ENCODE assay signal across 19 cellular contexts in genomic region chr9:134377143-134377484, GRCh38. TPM values are rescaled to one million over a fixed set of nuclear protein-coding genes. Genes with fewer than 3 reads are reported as not detected.
DNase-seq lines count a peak whose midpoint lies in the region; ATAC-seq and TF ChIP-seq lines count a peak whose summit lies in the region.
"Had no signal": no experiment of that assay in that cellular context is flagged by ENCODE, and none has a peak within 500 bp of the region (broad histone marks: within the 10 kb centered on the region; RNA-seq: fewer than 3 reads in every experiment).

No MANE protein-coding gene starts in this region.

- H3K9me3 Mint-ChIP-seq in type B pancreatic cell: no peaks in the 10 kb centered on the region
- H3K9me3 Mint-ChIP-seq: activated naive CD8-positive, alpha-beta T cell treated with anti-CD3 and anti-CD28 coated beads, Interleukin-2, amount 10 ng/mL, durations not matched to agents 7 days and 5 days; brain had no signal

- H3K9me2 ChIP-seq in PC-3 (replicated peaks; ENCODE audit: low read length): no peaks in the 10 kb centered on the region

- H3K36me3 Mint-ChIP-seq in type B pancreatic cell: no peaks in the 10 kb centered on the region
- H3K36me3 Mint-ChIP-seq: activated CD8-positive, alpha-beta memory T cell treated with anti-CD3 and anti-CD28 coated beads, Interleukin-2, amount 10 ng/mL, durations not matched to agents 7 days and 5 days; activated naive CD8-positive, alpha-beta T cell treated with anti-CD3 and anti-CD28 coated beads, Interleukin-2, amount 10 ng/mL, durations not matched to agents 7 days and 5 days; brain had no signal

- peak overlapping the region; percentile 95 for H3K27ac ChIP-seq in RWPE2 (ENCODE audit: poor library complexity, severe bottlenecking)
- peak overlapping the region; percentile 89 to 97 (median 94) for H3K27ac ChIP-seq in esophagus muscularis mucosa (replicated peaks in 1 of 4)
- peak overlapping the region; percentile 92 for H3K27ac ChIP-seq in psoas muscle
- H3K27ac ChIP-seq in PC-3 (ENCODE audit: low read length): no peak overlapping the region
- H3K27ac ChIP-seq: GM23248 had no signal

- H3K4me1 Mint-ChIP-seq in type B pancreatic cell (ENCODE audit: unreplicated experiment): peaks cover 27% of the 10 kb centered on the region

- no peak overlapping the region for H3K4me3 Mint-ChIP-seq in type B pancreatic cell
- H3K4me3 Mint-ChIP-seq: activated CD4-positive, alpha-beta T cell treated with anti-CD3 and anti-CD28 coated beads for 36 hours; activated CD8-positive, alpha-beta memory T cell treated with anti-CD3 and anti-CD28 coated beads, Interleukin-2, amount 10 ng/mL, durations not matched to agents 7 days and 5 days; activated naive CD8-positive, alpha-beta T cell treated with anti-CD3 and anti-CD28 coated beads, Interleukin-2, amount 10 ng/mL, durations not matched to agents 7 days and 5 days had no signal

- peaks cover 74% of the 10 kb centered on the region for H3K4me1 ChIP-seq in RWPE2 (ENCODE audit: insufficient read depth, poor library complexity, severe bottlenecking)
- peaks cover 98 to 100% (median 100%) of the 10 kb centered on the region in 4 donors for H3K4me1 ChIP-seq in esophagus muscularis mucosa
- H3K4me1 ChIP-seq in psoas muscle: peaks cover 100% of the 10 kb centered on the region
- H3K4me1 ChIP-seq in PC-3 (ENCODE audit: insufficient read depth, low read length): peaks cover 41% of the 10 kb centered on the region

- H3K4me3 ChIP-seq in RWPE2 (ENCODE audit: severe bottlenecking) (no peak overlapping the region), esophagus muscularis mucosa (peak overlapping the region in 1 of 4 donors; percentile 28), psoas muscle (peak overlapping the region; percentile 55), PC-3 (ENCODE audit: low read length) (no peak overlapping the region)
- H3K4me3 ChIP-seq: GM23248, left lung had no signal

- H3K27ac Mint-ChIP-seq in type B pancreatic cell: peak overlapping the region; percentile 29
- H3K27ac Mint-ChIP-seq: activated CD4-positive, alpha-beta T cell treated with anti-CD3 and anti-CD28 coated beads for 36 hours; activated CD8-positive, alpha-beta memory T cell treated with anti-CD3 and anti-CD28 coated beads, Interleukin-2, amount 10 ng/mL, durations not matched to agents 7 days and 5 days; activated naive CD8-positive, alpha-beta T cell treated with anti-CD3 and anti-CD28 coated beads, Interleukin-2, amount 10 ng/mL, durations not matched to agents 7 days and 5 days had no signal

- TF ChIP-seq CTCF in RWPE2 (IDR thresholded peaks at IDR 0.05; ENCODE audit: poor library complexity, severe bottlenecking): no peak
- no peak for TF ChIP-seq CTCF in esophagus muscularis mucosa (IDR thresholded peaks at IDR 0.05)
- TF ChIP-seq CTCF in psoas muscle (IDR thresholded peaks at IDR 0.05): no peak
- no peak for TF ChIP-seq CTCF in type B pancreatic cell (conservative IDR thresholded peaks at IDR 0.05)
- no peak for TF ChIP-seq CTCF in PC-3 (conservative IDR thresholded peaks at IDR 0.05; ENCODE audit: low read depth, low read length)

- POLR2A ChIA-PET in PC-3 (lab: Charles Lee; ENCODE audit: unreplicated experiment): no interaction called here

- 83% methylated on average over 1 of the region's 8 CpGs for WGBS in esophagus muscularis mucosa
- WGBS in psoas muscle, 3 donors: 39 to 64% (median 45%) methylated on average over 8 of the region's 8 CpGs

- no peak for TF ChIP-seq POLR2A in esophagus muscularis mucosa (IDR thresholded peaks at IDR 0.05; ENCODE audit: low read depth)

- BruUV-seq in PC-3 (replicated peaks; lab: Mats Ljungman, UMichigan): no TSS peak

- H3K27me3 ChIP-seq in RWPE2 (ENCODE audit: insufficient read depth, poor library complexity, severe bottlenecking) (no peaks in the 10 kb centered on the region), esophagus muscularis mucosa (no peaks in the 10 kb centered on the region), psoas muscle (ENCODE audit: insufficient read depth in 3 of 3, low read length in 2 of 3) (no peaks in the 10 kb centered on the region), PC-3 (ENCODE audit: low read length) (no peaks in the 10 kb centered on the region)
- H3K27me3 ChIP-seq: left lung had no signal

- H3K9ac ChIP-seq in PC-3 (ENCODE audit: low read length): no peak overlapping the region
- H3K9ac ChIP-seq: GM23248 had no signal

- TF ChIP-seq EP300 in esophagus muscularis mucosa (IDR thresholded peaks at IDR 0.05): no peak

- no peak overlapping the region for H3K4me2 ChIP-seq in PC-3 (ENCODE audit: low read length)

- H3F3A ChIP-seq in PC-3 (ENCODE audit: low read length, unreplicated experiment): no peaks in the 10 kb centered on the region

- H3K27me3 Mint-ChIP-seq in type B pancreatic cell: no peaks in the 10 kb centered on the region
- H3K27me3 Mint-ChIP-seq: activated CD4-positive, alpha-beta T cell treated with anti-CD3 and anti-CD28 coated beads for 36 hours; brain had no signal

- CTCF ChIA-PET in PC-3 (lab: Charles Lee): interaction anchor here (0.6 kb wide), 1 partner anchor 11 kb away, joined by 6 read pairs; no protein-coding TSS in a partner anchor

- DNase-seq in RWPE2 (ENCODE audit: low spot score): no peak
- no peak for DNase-seq in esophagus muscularis mucosa (ENCODE audit: extremely low spot score)
- no peak for DNase-seq in psoas muscle
- DNase-seq in type B pancreatic cell (ENCODE audit: extremely low spot score, unreplicated experiment): no peak
- DNase-seq in PC-3: no peak
- DNase-seq in NCI-H524 treated with DMSO at 0.1 percent for 48 hours (lab: John Stamatoyannopoulos, UW): no peak
- DNase-seq: activated CD4-positive, alpha-beta T cell treated with anti-CD3 and anti-CD28 coated beads for 36 hours; activated CD8-positive, alpha-beta memory T cell treated with anti-CD3 and anti-CD28 coated beads, Interleukin-2, amount 10 ng/mL, durations not matched to agents 7 days and 5 days; activated naive CD8-positive, alpha-beta T cell treated with anti-CD3 and anti-CD28 coated beads, Interleukin-2, amount 10 ng/mL, durations not matched to agents 7 days and 5 days; AML-193; GM23248; left lung; NCI-H1048; NCI-H2081; NCI-H446; occipital lobe; stimulated activated CD4-positive, alpha-beta T cell treated with anti-CD3 and anti-CD28 coated beads, Interleukin-4, amount 100 ng/mL, for 4 hours had no signal

- peaks cover 67% of the 10 kb centered on the region for H3K79me2 ChIP-seq in PC-3 (ENCODE audit: low read length)

- H3K36me3 ChIP-seq in RWPE2 (ENCODE audit: low read depth) (no peaks in the 10 kb centered on the region), esophagus muscularis mucosa (no peaks in the 10 kb centered on the region), psoas muscle (ENCODE audit: insufficient read depth in 1 of 2, low read depth in 1 of 2) (no peaks in the 10 kb centered on the region), PC-3 (ENCODE audit: low read depth, low read length) (no peaks in the 10 kb centered on the region; the same call in 1 of the 2 replicates)
- H3K36me3 ChIP-seq: left lung had no signal

- H4K20me1 ChIP-seq in PC-3 (ENCODE audit: low read length): no peaks in the 10 kb centered on the region

- no peak overlapping the region for H2AFZ ChIP-seq in PC-3 (ENCODE audit: low read length)
- H2AFZ ChIP-seq: GM23248 had no signal

- H3K9me3 ChIP-seq in RWPE2 (ENCODE audit: severe bottlenecking): no peaks in the 10 kb centered on the region
- H3K9me3 ChIP-seq in esophagus muscularis mucosa: no peaks in the 10 kb centered on the region
- H3K9me3 ChIP-seq in psoas muscle: no peaks in the 10 kb centered on the region
- H3K9me3 ChIP-seq in PC-3 (ENCODE audit: low read length): no peaks in the 10 kb centered on the region
- H3K9me3 ChIP-seq: left lung had no signal

- intact Hi-C loops in esophagus muscularis mucosa (cut with DNase I) (no loop called here), psoas muscle (cut with DNase I) (loop anchor here (2.0 to 5.0 kb wide), 3 partner anchors 35 to 58 kb away; no protein-coding TSS in a partner anchor), PC-3 (cut with micrococcal nuclease) (no loop called here)

- ATAC-seq in RWPE2 (ENCODE audit: low read depth): no peak
- no peak for ATAC-seq in psoas muscle
- ATAC-seq in GM18517 (IDR thresholded peaks at IDR 0.05; ENCODE audit: unreplicated experiment): no peak
- ATAC-seq in PC-3: no peak
- ATAC-seq: activated CD4-positive, alpha-beta T cell treated with anti-CD3 and anti-CD28 coated beads for 36 hours; activated CD8-positive, alpha-beta memory T cell treated with anti-CD3 and anti-CD28 coated beads, Interleukin-2, amount 10 ng/mL, durations not matched to agents 7 days and 5 days; left lung had no signal

RNA-seq across cellular contexts. Expression of gene RXRA, which starts 50.9 kb away (rescaled TPM):
- total RNA-seq in esophagus muscularis mucosa (10 to 100 TPM; 46.4 to 81.0 (median 63.7) TPM), psoas muscle (100 to 1,000 TPM in 3 of 4 donors, 10 to 100 TPM in 1; 84.3 to 192 (median 147) TPM), type B pancreatic cell (ENCODE audit: low replicate concordance) (66.9 and 127 TPM in 2 replicates), PC-3 (2014; rRNA removed) (17.5 and 23.3 TPM in 2 replicates)
- polyA plus RNA-seq in psoas muscle: 100 to 1,000 TPM in 1 of 3 donors, 10 to 100 TPM in 2; 37.7 to 156 (median 76.4) TPM

Comparison
In these comparisons a context has a peak if more than half of its experiments do, and no peak if none do; other contexts are left out.
1. intact Hi-C loops: an anchor here in psoas muscle (2.0 to 5.0 kb wide); none called in esophagus muscularis mucosa and PC-3.